In the genomic region with DNA sequence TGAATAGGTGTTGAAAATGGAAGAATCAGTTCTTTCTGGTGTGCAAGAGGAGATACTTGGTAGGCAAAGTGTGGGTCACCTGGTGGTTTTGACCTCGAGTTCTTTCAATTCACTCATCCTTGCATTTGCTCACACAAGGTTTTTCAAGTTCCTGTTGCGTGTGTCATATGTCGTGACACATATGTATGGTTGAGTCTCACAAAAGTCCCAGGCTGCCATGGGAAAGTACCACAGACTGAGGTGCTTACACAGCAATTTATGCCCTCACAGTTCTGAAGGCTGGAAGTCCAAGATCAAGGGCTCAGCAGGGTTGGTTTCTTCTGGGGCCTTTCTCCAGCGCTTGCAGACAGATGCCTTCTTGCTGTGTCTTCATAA, we compare ENCODE assay signal across 10 cellular contexts.
A peak's percentile ranks its signal among the peaks of the same experiment; 100 is the strongest.
DNase-seq lines count a peak whose midpoint lies in the region; ATAC-seq, FAIRE-seq and TF ChIP-seq lines count a peak whose summit lies in the region.
"Had no signal": no experiment of that assay in that cellular context is flagged by ENCODE, and none has a peak within 500 bp of the region (broad histone marks: within the 10 kb centered on the region; RNA-seq: fewer than 3 reads in every experiment).

No MANE protein-coding gene starts in this region.

- CTCF ChIA-PET in Calu3 (lab: Charles Lee): no interaction called here

- peak; percentile 84 for FAIRE-seq in GM12892 (lab: Jason Lieb, UNC)

- no peak for TF ChIP-seq POLR2A in GM12892 (IDR thresholded peaks at IDR 0.05; ENCODE audit: low read depth, low read length)

- H3K27me3 Mint-ChIP-seq in T-helper 1 cell treated with Interleukin-12 subunit alpha and Interleukin-12 subunit beta and Interleukin-4 antibody, amounts not matched to agents 30 μg/mL and 1 μg/mL, for 36 hours (ENCODE audit: low read depth): no peaks in the 10 kb centered on the region
- no peaks in the 10 kb centered on the region for H3K27me3 Mint-ChIP-seq in immature natural killer cell (ENCODE audit: low read depth in 3 of 3)
- H3K27me3 Mint-ChIP-seq in Calu3 (ENCODE audit: unreplicated experiment): no peaks in the 10 kb centered on the region

- H3K36me3 Mint-ChIP-seq in T-helper 1 cell treated with Interleukin-12 subunit alpha and Interleukin-12 subunit beta and Interleukin-4 antibody, amounts not matched to agents 30 μg/mL and 1 μg/mL, for 36 hours (ENCODE audit: low read depth): peaks cover 15% of the 10 kb centered on the region
- H3K36me3 Mint-ChIP-seq in immature natural killer cell (no peaks in the 10 kb centered on the region), Calu3 (ENCODE audit: insufficient read depth, unreplicated experiment) (peaks cover 7% of the 10 kb centered on the region)

- H3K4me1 ChIP-seq in mucosa of descending colon (ENCODE audit: low read depth): peaks cover 25% of the 10 kb centered on the region

- no peak overlapping the region for H3K4me3 Mint-ChIP-seq in T-helper 1 cell treated with Interleukin-12 subunit alpha and Interleukin-12 subunit beta and Interleukin-4 antibody, amounts not matched to agents 30 μg/mL and 1 μg/mL, for 36 hours
- H3K4me3 Mint-ChIP-seq in immature natural killer cell (peak overlapping the region; percentile 19 to 52 (median 44)), Calu3 (ENCODE audit: low read depth, unreplicated experiment) (no peak overlapping the region)

- BruUV-seq in Calu3 (replicated peaks; lab: Mats Ljungman, UMichigan): no TSS peak

- H3K9me3 Mint-ChIP-seq in T-helper 1 cell treated with Interleukin-12 subunit alpha and Interleukin-12 subunit beta and Interleukin-4 antibody, amounts not matched to agents 30 μg/mL and 1 μg/mL, for 36 hours: no peaks in the 10 kb centered on the region
- H3K9me3 Mint-ChIP-seq in immature natural killer cell: no peaks in the 10 kb centered on the region
- H3K9me3 Mint-ChIP-seq in Calu3 (ENCODE audit: low read depth, unreplicated experiment): no peaks in the 10 kb centered on the region

- peaks cover 55% of the 10 kb centered on the region for H3K4me1 Mint-ChIP-seq in T-helper 1 cell treated with Interleukin-12 subunit alpha and Interleukin-12 subunit beta and Interleukin-4 antibody, amounts not matched to agents 30 μg/mL and 1 μg/mL, for 36 hours (ENCODE audit: low read depth)
- H3K4me1 Mint-ChIP-seq in immature natural killer cell: peaks cover 68 to 86% of the 10 kb centered on the region in 2 donors
- peaks cover 18% of the 10 kb centered on the region for H3K4me1 Mint-ChIP-seq in Calu3 (ENCODE audit: low read depth, unreplicated experiment)

- H3K36me3 ChIP-seq in mucosa of descending colon (ENCODE audit: low read depth): no peaks in the 10 kb centered on the region

- ATAC-seq in GM21447 (IDR thresholded peaks at IDR 0.05; ENCODE audit: unreplicated experiment) (peak; percentile 32), mucosa of descending colon (no peak)

- DNase-seq in GM12892 (ENCODE audit: insufficient read length): no peak
- DNase-seq in immature natural killer cell: no peak
- DNase-seq in NCI-H2227 treated with DMSO at 0.1 percent for 48 hours (lab: John Stamatoyannopoulos, UW): no peak
- DNase-seq in Calu3: no peak
- DNase-seq in mucosa of descending colon: no peak
- DNase-seq in glomerular visceral epithelial cell (ENCODE audit: extremely low spot score): no peak
- DNase-seq: Kasumi-1, T1000 had no signal

- intact Hi-C loops in Calu3 (cut with micrococcal nuclease; ENCODE audit: unreplicated experiment): no loop called here
- intact Hi-C loops in mucosa of descending colon (cut with DNase I, micrococcal nuclease): no loop called here

- TF ChIP-seq CTCF in Calu3 (IDR thresholded peaks at IDR 0.05; ENCODE audit: unreplicated experiment): no peak
- TF ChIP-seq CTCF in mucosa of descending colon (IDR thresholded peaks at IDR 0.05): no peak

- no peak overlapping the region for H3K4me3 ChIP-seq in mucosa of descending colon

- H3K9me3 ChIP-seq in mucosa of descending colon: no peaks in the 10 kb centered on the region

- H3K27ac Mint-ChIP-seq in T-helper 1 cell treated with Interleukin-12 subunit alpha and Interleukin-12 subunit beta and Interleukin-4 antibody, amounts not matched to agents 30 μg/mL and 1 μg/mL, for 36 hours: peak overlapping the region; percentile 50
- H3K27ac Mint-ChIP-seq in immature natural killer cell: peak overlapping the region; percentile 20 to 80 (median 62)
- no peak overlapping the region for H3K27ac Mint-ChIP-seq in Calu3 (ENCODE audit: unreplicated experiment)

Comparison
In these comparisons a context has a peak if more than half of its experiments do, and no peak if none do; other contexts are left out.
1. H3K4me3 Mint-ChIP-seq: peak in immature natural killer cell (5 of 5); none in T-helper 1 cell treated with Interleukin-12 subunit alpha and Interleukin-12 subunit beta and Interleukin-4 antibody, amounts not matched to agents 30 μg/mL and 1 μg/mL, for 36 hours (single experiment) and Calu3 (single experiment).